7 cellular contexts compared by ENCODE assay signal in genomic region chr15:66842710-66843441, GRCh38.
DNase-seq lines count a peak whose midpoint lies in the region; ATAC-seq and TF ChIP-seq lines count a peak whose summit lies in the region.

No MANE protein-coding gene starts in this region.

- H3K27me3 ChIP-seq in gastrocnemius medialis, result no peaks in the 10 kb centered on the region

- intact Hi-C loops in gastrocnemius medialis (cut with DNase I; ENCODE audit: low total_unique reads), result loop anchor here (1.0 kb wide), 1 partner anchor 141 kb away; the partner anchor contains the start of gene SMAD6

- in situ Hi-C loops in T47D (cut with HindIII; ENCODE audit: low pct_unique_long_range_greater_than_20kb, low sequenced_read_pairs) (no loop called here), gastrocnemius medialis (cut with MboI; ENCODE audit: low sequenced_read_pairs in 4 of 4) (no loop called here)

- H3K4me3 ChIP-seq in gastrocnemius medialis, result peak overlapping the region; percentile 43 to 57 (median 48)

- H3K9me3 ChIP-seq in gastrocnemius medialis, result no peaks in the 10 kb centered on the region

- H3K27ac ChIP-seq in gastrocnemius medialis, result peak overlapping the region; percentile 76 to 79 (median 78)

- TF ChIP-seq POLR2A in gastrocnemius medialis (IDR thresholded peaks at IDR 0.05), result no peak

- no peak for TF ChIP-seq CTCF in gastrocnemius medialis (IDR thresholded peaks at IDR 0.05 in 4 of 5, conservative IDR thresholded peaks at IDR 0.05 in 1 of 5)

- ATAC-seq in gastrocnemius medialis (peak; percentile 61 to 75), GM18907 (IDR thresholded peaks at IDR 0.05; ENCODE audit: unreplicated experiment) (no peak)

- DNase-seq in Daoy (ENCODE audit: low read depth), result peak; percentile 55
- DNase-seq in M059J (ENCODE audit: low read depth), result peak; percentile 80
- peak; percentile 57 to 69 for DNase-seq in T47D (ENCODE audit: low read depth in 1 of 2, low spot score in 1 of 2)
- DNase-seq in iPS-NIHi11 (ENCODE audit: low spot score), result peak; percentile 62
- peak; percentile 42 to 68 for DNase-seq in gastrocnemius medialis
- DNase-seq in NCI-H510A treated with DMSO at 0.1 percent for 48 hours (lab: John Stamatoyannopoulos, UW), result no peak

- H3K4me1 ChIP-seq in gastrocnemius medialis, result no peaks in the 10 kb centered on the region

- no peaks in the 10 kb centered on the region for H3K36me3 ChIP-seq in gastrocnemius medialis
